11 cellular contexts compared by ENCODE assay signal in the genomic region with DNA sequence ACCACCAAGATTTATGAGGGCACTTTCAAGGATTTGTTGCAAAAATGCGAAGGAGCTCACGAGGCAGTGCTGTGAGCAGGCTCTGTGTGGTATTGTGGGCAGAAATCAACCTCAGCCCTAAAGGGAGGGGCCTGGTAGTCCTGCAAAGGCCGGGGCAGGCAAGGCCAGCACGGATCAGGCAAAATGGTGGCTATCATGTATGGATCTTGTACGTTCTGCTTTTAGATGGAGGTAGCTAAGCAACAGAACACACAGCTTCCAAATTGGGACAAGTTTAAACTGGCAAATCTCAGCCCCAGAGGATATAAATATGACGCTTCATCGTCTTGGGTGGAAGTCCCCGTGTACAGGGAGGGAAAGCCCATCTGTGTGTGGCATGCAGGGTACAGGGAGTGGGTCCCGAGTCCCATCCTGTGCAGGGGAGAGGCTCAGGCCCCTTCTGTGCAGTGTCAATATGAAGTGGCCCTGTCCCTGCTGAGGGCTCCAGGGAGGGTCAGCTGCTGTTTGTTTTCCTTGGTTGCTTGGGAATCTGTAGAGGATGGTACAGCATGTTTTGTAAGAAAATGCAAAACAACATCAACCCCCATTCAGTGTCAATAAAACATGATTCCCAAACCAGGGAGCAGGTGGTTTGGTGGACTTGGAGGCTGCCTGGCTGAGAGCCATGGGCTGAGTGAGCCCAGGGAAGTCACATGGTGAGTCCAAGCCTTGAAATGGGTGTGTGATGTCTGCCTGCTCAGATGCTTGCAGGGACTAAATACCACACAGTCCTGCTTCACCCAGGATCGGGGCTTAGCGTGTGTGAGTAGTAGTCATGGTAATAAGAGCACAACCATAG.
A peak's percentile ranks its signal among the peaks of the same experiment; 100 is the strongest.
DNase-seq lines count a peak whose midpoint lies in the region; ATAC-seq and TF ChIP-seq lines count a peak whose summit lies in the region.
"Had no signal": no experiment of that assay in that cellular context is flagged by ENCODE, and none has a peak within 500 bp of the region (broad histone marks: within the 10 kb centered on the region; RNA-seq: fewer than 3 reads in every experiment).

No MANE protein-coding gene starts in this region.

- H2AFZ ChIP-seq in mesenchymal stem cell (ENCODE audit: low read depth, low read length) = no peak overlapping the region

- no peak overlapping the region for H4K91ac ChIP-seq in mesenchymal stem cell (ENCODE audit: low read length)

- H3K27me3 Mint-ChIP-seq in activated CD8-positive, alpha-beta memory T cell treated with anti-CD3 and anti-CD28 coated beads, Interleukin-2, amount 10 ng/mL, durations not matched to agents 7 days and 5 days = no peaks in the 10 kb centered on the region
- peaks cover 15% of the 10 kb centered on the region for H3K27me3 Mint-ChIP-seq in brain
- peaks cover 2% of the 10 kb centered on the region for H3K27me3 Mint-ChIP-seq in activated naive CD8-positive, alpha-beta T cell treated with anti-CD3 and anti-CD28 coated beads, Interleukin-2, amount 50 U/mL, for 24 hours
- H3K27me3 Mint-ChIP-seq: activated CD4-positive, alpha-beta T cell treated with anti-CD3 and anti-CD28 coated beads, Interleukin-2, amount 10 ng/mL, durations not matched to agents 24 days and 14 days; central memory CD8-positive, alpha-beta T cell had no signal

- H3K9me3 ChIP-seq in left lung = no peaks in the 10 kb centered on the region
- H3K9me3 ChIP-seq in mesenchymal stem cell (ENCODE audit: control insufficient read depth, low read length) = no peaks in the 10 kb centered on the region
- H3K9me3 ChIP-seq: thoracic aorta had no signal

- CTCF ChIA-PET in activated CD8-positive, alpha-beta memory T cell treated with anti-CD3 and anti-CD28 coated beads, Interleukin-2, amount 10 ng/mL, durations not matched to agents 7 days and 5 days (lab: Charles Lee) = no interaction called here

- no peak overlapping the region for H3K27ac Mint-ChIP-seq in activated CD8-positive, alpha-beta memory T cell treated with anti-CD3 and anti-CD28 coated beads, Interleukin-2, amount 10 ng/mL, durations not matched to agents 7 days and 5 days
- H3K27ac Mint-ChIP-seq in brain = peak overlapping the region; percentile 23 to 95 (median 87)
- H3K27ac Mint-ChIP-seq in activated naive CD8-positive, alpha-beta T cell treated with anti-CD3 and anti-CD28 coated beads, Interleukin-2, amount 50 U/mL, for 24 hours = no peak overlapping the region
- H3K27ac Mint-ChIP-seq: activated CD4-positive, alpha-beta T cell treated with anti-CD3 and anti-CD28 coated beads, Interleukin-2, amount 10 ng/mL, durations not matched to agents 24 days and 14 days had no signal

- no peak overlapping the region for H3K9ac ChIP-seq in mesenchymal stem cell (ENCODE audit: low read length)

- H2BK120ac ChIP-seq in mesenchymal stem cell (ENCODE audit: low read depth, low read length) = no peak overlapping the region

- peak; percentile 19 for DNase-seq in activated CD8-positive, alpha-beta memory T cell treated with anti-CD3 and anti-CD28 coated beads, Interleukin-2, amount 10 ng/mL, durations not matched to agents 7 days and 5 days
- no peak for DNase-seq in activated CD8-positive, alpha-beta memory T cell treated with anti-CD3 and anti-CD28 coated beads, Interleukin-2, amount 50 U/mL, for 48 hours
- no peak for DNase-seq in left lung
- DNase-seq in left lobe of liver (ENCODE audit: low spot score) = no peak
- no peak for DNase-seq in activated naive CD8-positive, alpha-beta T cell treated with anti-CD3 and anti-CD28 coated beads, Interleukin-2, amount 50 U/mL, for 24 hours
- no peak for DNase-seq in OCI-M2 (lab: John Stamatoyannopoulos, UW; ENCODE audit: unreplicated experiment)
- no peak for DNase-seq in mesenchymal stem cell
- DNase-seq: activated CD4-positive, alpha-beta T cell treated with anti-CD3 and anti-CD28 coated beads, Interleukin-2, amount 10 ng/mL, durations not matched to agents 24 days and 14 days had no signal

- no peak overlapping the region for H3K14ac ChIP-seq in mesenchymal stem cell (ENCODE audit: low read length in 2 of 2)

- H3K4me1 Mint-ChIP-seq in activated CD8-positive, alpha-beta memory T cell treated with anti-CD3 and anti-CD28 coated beads, Interleukin-2, amount 10 ng/mL, durations not matched to agents 7 days and 5 days = no peaks in the 10 kb centered on the region
- peaks cover 34% of the 10 kb centered on the region for H3K4me1 Mint-ChIP-seq in brain
- no peaks in the 10 kb centered on the region for H3K4me1 Mint-ChIP-seq in activated naive CD8-positive, alpha-beta T cell treated with anti-CD3 and anti-CD28 coated beads, Interleukin-2, amount 50 U/mL, for 24 hours
- H3K4me1 Mint-ChIP-seq: activated CD4-positive, alpha-beta T cell treated with anti-CD3 and anti-CD28 coated beads, Interleukin-2, amount 10 ng/mL, durations not matched to agents 24 days and 14 days; central memory CD8-positive, alpha-beta T cell had no signal

- H3K9me3 Mint-ChIP-seq in activated CD8-positive, alpha-beta memory T cell treated with anti-CD3 and anti-CD28 coated beads, Interleukin-2, amount 10 ng/mL, durations not matched to agents 7 days and 5 days (ENCODE audit: low read depth) = no peaks in the 10 kb centered on the region
- H3K9me3 Mint-ChIP-seq in brain = peaks cover 0 to 2% (median 0%) of the 10 kb centered on the region in 5 experiments
- H3K9me3 Mint-ChIP-seq in activated naive CD8-positive, alpha-beta T cell treated with anti-CD3 and anti-CD28 coated beads, Interleukin-2, amount 50 U/mL, for 24 hours = no peaks in the 10 kb centered on the region
- H3K9me3 Mint-ChIP-seq: activated CD4-positive, alpha-beta T cell treated with anti-CD3 and anti-CD28 coated beads, Interleukin-2, amount 10 ng/mL, durations not matched to agents 24 days and 14 days; central memory CD8-positive, alpha-beta T cell had no signal

- H3K36me3 Mint-ChIP-seq in activated CD8-positive, alpha-beta memory T cell treated with anti-CD3 and anti-CD28 coated beads, Interleukin-2, amount 10 ng/mL, durations not matched to agents 7 days and 5 days = no peaks in the 10 kb centered on the region
- H3K36me3 Mint-ChIP-seq in brain = peaks cover 11% of the 10 kb centered on the region
- no peaks in the 10 kb centered on the region for H3K36me3 Mint-ChIP-seq in activated naive CD8-positive, alpha-beta T cell treated with anti-CD3 and anti-CD28 coated beads, Interleukin-2, amount 50 U/mL, for 24 hours (ENCODE audit: low read depth)

- H3K4me2 ChIP-seq in mesenchymal stem cell (ENCODE audit: low read length, poor library complexity, severe bottlenecking) = no peak overlapping the region

- H3K4me1 ChIP-seq in left lung (no peaks in the 10 kb centered on the region), mesenchymal stem cell (ENCODE audit: control insufficient read depth, insufficient read depth, low read depth, low read length) (no peaks in the 10 kb centered on the region)

- H3K79me1 ChIP-seq in mesenchymal stem cell (replicated peaks; ENCODE audit: low read length, poor library complexity, severe bottlenecking) = no peaks in the 10 kb centered on the region

- no peak overlapping the region for H4K8ac ChIP-seq in mesenchymal stem cell (ENCODE audit: low read length)

- H3K36me3 ChIP-seq in left lung (no peaks in the 10 kb centered on the region), mesenchymal stem cell (ENCODE audit: control insufficient read depth in 1 of 2, insufficient read depth in 2 of 2, low read depth in 1 of 2, low read length in 2 of 2) (no peaks in the 10 kb centered on the region)
- H3K36me3 ChIP-seq: thoracic aorta had no signal

- TF ChIP-seq CTCF in brain (conservative IDR thresholded peaks at IDR 0.05) (no peak), left lung (IDR thresholded peaks at IDR 0.05) (no peak)

- H2BK15ac ChIP-seq in mesenchymal stem cell (ENCODE audit: low read depth, poor library complexity, severe bottlenecking) = no peak overlapping the region

- WGBS in mesenchymal stem cell = 60% methylated on average over 11 of the region's 11 CpGs

- intact Hi-C loops in left lung (cut with DNase I) = no loop called here

- ATAC-seq in activated CD8-positive, alpha-beta memory T cell treated with anti-CD3 and anti-CD28 coated beads, Interleukin-2, amount 10 ng/mL, durations not matched to agents 7 days and 5 days = no peak
- ATAC-seq in left lung (peak; percentile 65), left lobe of liver (no peak)
- no peak for ATAC-seq in activated naive CD8-positive, alpha-beta T cell treated with anti-CD3 and anti-CD28 coated beads, Interleukin-2, amount 50 U/mL, for 24 hours

- no peak overlapping the region for H3K4me3 Mint-ChIP-seq in activated CD8-positive, alpha-beta memory T cell treated with anti-CD3 and anti-CD28 coated beads, Interleukin-2, amount 10 ng/mL, durations not matched to agents 7 days and 5 days
- H3K4me3 Mint-ChIP-seq in brain = peak overlapping the region in 1 of 5 experiments; percentile 49
- H3K4me3 Mint-ChIP-seq in activated naive CD8-positive, alpha-beta T cell treated with anti-CD3 and anti-CD28 coated beads, Interleukin-2, amount 50 U/mL, for 24 hours = no peak overlapping the region
- H3K4me3 Mint-ChIP-seq: activated CD4-positive, alpha-beta T cell treated with anti-CD3 and anti-CD28 coated beads, Interleukin-2, amount 10 ng/mL, durations not matched to agents 24 days and 14 days; central memory CD8-positive, alpha-beta T cell had no signal

- no peak overlapping the region for H3K18ac ChIP-seq in mesenchymal stem cell (ENCODE audit: low read depth in 1 of 2, low read length in 2 of 2)

- H3K4me3 ChIP-seq in left lung = no peak overlapping the region
- no peak overlapping the region for H3K4me3 ChIP-seq in mesenchymal stem cell (ENCODE audit: insufficient read depth in 1 of 2, low read depth in 1 of 2, low read length in 2 of 2)
- H3K4me3 ChIP-seq: thoracic aorta had no signal

- no peak overlapping the region for H2AK5ac ChIP-seq in mesenchymal stem cell (ENCODE audit: low read length, severe bottlenecking)

- no peak overlapping the region for H2BK5ac ChIP-seq in mesenchymal stem cell (ENCODE audit: low read depth, low read length, poor library complexity, severe bottlenecking)

- H3K27me3 ChIP-seq in left lung = peaks cover 0 to 9% of the 10 kb centered on the region in 2 donors
- peaks cover 0 to 24% of the 10 kb centered on the region in 2 experiments for H3K27me3 ChIP-seq in mesenchymal stem cell (ENCODE audit: control insufficient read depth in 1 of 2, insufficient read depth in 1 of 2, low read length in 2 of 2)

- H3K27ac ChIP-seq in left lung (no peak overlapping the region), mesenchymal stem cell (ENCODE audit: low read length, poor library complexity, severe bottlenecking) (no peak overlapping the region)
- H3K27ac ChIP-seq: thoracic aorta had no signal

- H3K4ac ChIP-seq in mesenchymal stem cell (ENCODE audit: low read depth in 1 of 2, low read length in 2 of 2) = no peak overlapping the region

- no peak overlapping the region for H2BK12ac ChIP-seq in mesenchymal stem cell (ENCODE audit: low read length in 2 of 2)

- H3K23ac ChIP-seq in mesenchymal stem cell (ENCODE audit: low read length in 2 of 2) = no peak overlapping the region

Comparison
In these comparisons a context has a peak if more than half of its experiments do, and no peak if none do; other contexts are left out.
1. H3K27ac Mint-ChIP-seq: peak in brain (5 of 5); none in activated CD8-positive, alpha-beta memory T cell treated with anti-CD3 and anti-CD28 coated beads, Interleukin-2, amount 10 ng/mL, durations not matched to agents 7 days and 5 days (single experiment) and activated naive CD8-positive, alpha-beta T cell treated with anti-CD3 and anti-CD28 coated beads, Interleukin-2, amount 50 U/mL, for 24 hours (single experiment).